In the genomic region with DNA sequence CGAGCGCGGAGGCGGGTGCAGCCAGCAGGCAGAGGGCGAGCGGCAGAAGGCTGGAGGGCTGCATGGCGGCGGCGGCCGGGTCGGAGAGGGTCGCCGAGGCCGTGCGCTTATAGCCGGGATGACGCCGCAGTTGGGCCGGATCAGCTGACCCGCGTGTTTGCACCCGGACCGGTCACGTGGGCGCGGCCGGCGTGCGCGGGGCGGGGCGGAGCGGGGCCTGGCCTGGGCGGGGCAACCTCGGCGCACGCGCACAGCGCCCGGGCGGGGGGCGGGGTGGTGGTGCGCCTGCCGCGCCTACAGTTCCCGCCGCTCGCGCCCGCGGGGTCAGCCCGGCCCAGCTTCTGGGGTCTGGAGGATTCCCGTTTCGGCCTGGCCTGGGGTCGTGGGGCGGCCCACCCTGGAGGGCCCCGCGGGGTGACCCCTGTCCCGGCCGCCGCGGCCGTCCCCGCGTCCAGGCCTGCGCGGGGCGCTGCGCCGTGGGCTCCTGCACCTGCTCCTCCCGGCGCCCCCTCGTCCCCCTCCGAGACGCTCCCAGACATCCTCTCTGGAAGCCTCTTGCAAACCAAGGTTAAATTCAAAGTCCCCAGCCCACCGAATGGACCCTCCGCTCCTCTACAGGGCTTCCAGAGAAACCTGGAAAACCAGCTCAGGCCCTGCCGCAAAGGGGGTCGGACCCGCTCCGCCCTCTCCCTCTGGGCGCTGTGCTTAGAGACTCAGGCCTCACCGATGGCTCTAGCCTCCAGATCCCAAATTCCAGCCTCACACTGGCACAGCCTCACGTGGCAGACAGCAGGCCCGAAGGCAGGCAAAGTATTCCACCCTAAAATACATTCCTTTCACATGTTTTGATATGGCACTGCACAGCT, we compare ENCODE assay signal across 8 cellular contexts. TPM values are rescaled to one million over a fixed set of nuclear protein-coding genes. Genes with fewer than 3 reads are reported as not detected.
A peak's percentile ranks its signal among the peaks of the same experiment; 100 is the strongest.
DNase-seq lines count a peak whose midpoint lies in the region; ATAC-seq and TF ChIP-seq lines count a peak whose summit lies in the region.

A gene (minus strand): TSS at position 132 of the 866 bp plus-strand sequence. CDS start 68 bp downstream, at position 64.

- H3K4me3 ChIP-seq in duodenal mucosa (ENCODE audit: low read depth in 1 of 2, low read length in 2 of 2) (peak within 1 kb of the TSS; percentile 85 to 90), lower lobe of right lung (peak within 1 kb of the TSS; percentile 100)

- TF ChIP-seq CTCF in lower lobe of right lung (IDR thresholded peaks at IDR 0.05): no peak

- intact Hi-C loops in activated CD4-positive, alpha-beta memory T cell treated with anti-CD3 and anti-CD28 coated beads for 36 hours (cut with micrococcal nuclease): loop anchor here (2.0 kb wide), 1 partner anchor 87 kb away; no protein-coding TSS in a partner anchor
- intact Hi-C loops in lower lobe of right lung (cut with DNase I): no loop called here

- peaks cover 33% of the 10 kb centered on the region for H3K4me1 Mint-ChIP-seq in activated CD4-positive, alpha-beta memory T cell treated with anti-CD3 and anti-CD28 coated beads for 36 hours (ENCODE audit: low read depth)

- DNase-seq in ACHN: peak; percentile 77
- DNase-seq in NCI-H460 (ENCODE audit: extremely low read depth, low read depth): peak; percentile 65
- DNase-seq in activated CD4-positive, alpha-beta memory T cell treated with anti-CD3 and anti-CD28 coated beads for 36 hours: peak; percentile 91
- peak; percentile 95 for DNase-seq in lower lobe of right lung
- peak; percentile 66 to 91 (median 81) for DNase-seq in stimulated activated CD4-positive, alpha-beta T cell treated with anti-CD3 and anti-CD28 coated beads, TNF-alpha, amount 100 ng/mL, for 1 hour (ENCODE audit: low read depth in 3 of 3, low spot score in 1 of 3)

- no peaks in the 10 kb centered on the region for H3K36me3 Mint-ChIP-seq in activated CD4-positive, alpha-beta memory T cell treated with anti-CD3 and anti-CD28 coated beads for 36 hours

- H3K36me3 ChIP-seq in duodenal mucosa (ENCODE audit: control insufficient read depth in 1 of 2, insufficient read depth in 2 of 2, low read length in 2 of 2) (peaks cover 9 to 26% of the 10 kb centered on the region in 2 donors), lower lobe of right lung (peaks cover 26% of the 10 kb centered on the region)

- H3K27me3 Mint-ChIP-seq in activated CD4-positive, alpha-beta memory T cell treated with anti-CD3 and anti-CD28 coated beads for 36 hours: no peaks in the 10 kb centered on the region

- H3K27me3 ChIP-seq in duodenal mucosa (ENCODE audit: control insufficient read depth in 1 of 2, insufficient read depth in 2 of 2, low read length in 2 of 2): no peaks in the 10 kb centered on the region
- H3K27me3 ChIP-seq in lower lobe of right lung (ENCODE audit: low read depth): no peaks in the 10 kb centered on the region

- POLR2A ChIA-PET in activated CD4-positive, alpha-beta memory T cell treated with anti-CD3 and anti-CD28 coated beads for 36 hours (lab: Charles Lee): interaction anchor here (1.5 kb wide), 1 partner anchor 9 kb away, joined by 4 read pairs; no protein-coding TSS in a partner anchor

- peak within 1 kb of the TSS; percentile 62 for H3K27ac Mint-ChIP-seq in activated CD4-positive, alpha-beta memory T cell treated with anti-CD3 and anti-CD28 coated beads for 36 hours

- H3K27ac ChIP-seq in duodenal mucosa (ENCODE audit: low read depth, low read length) (peak within 1 kb of the TSS; percentile 94), lower lobe of right lung (peak within 1 kb of the TSS; percentile 95)

- CTCF ChIA-PET in activated CD4-positive, alpha-beta memory T cell treated with anti-CD3 and anti-CD28 coated beads for 36 hours (lab: Charles Lee): interaction anchor here (1.0 to 1.5 kb wide), 3 partner anchors 17 to 73 kb away, joined by 3 to 8 read pairs (median 3); no protein-coding TSS in a partner anchor

- in situ Hi-C loops in ACHN (cut with HindIII; ENCODE audit: low pct_ligation_motif_present, low pct_unique_long_range_greater_than_20kb, low sequenced_read_pairs): no loop called here

- H3K4me1 ChIP-seq in duodenal mucosa (ENCODE audit: control insufficient read depth in 1 of 2, insufficient read depth in 2 of 2, low read length in 2 of 2) (peaks cover 39 to 50% of the 10 kb centered on the region in 2 donors), lower lobe of right lung (peaks cover 47% of the 10 kb centered on the region)

- peak within 1 kb of the TSS; percentile 95 to 99 for H3K9ac ChIP-seq in duodenal mucosa (ENCODE audit: low read depth in 1 of 2, low read length in 2 of 2)

- ATAC-seq in GM18858 (IDR thresholded peaks at IDR 0.05; ENCODE audit: unreplicated experiment) (peak; percentile 49), HG03097 (IDR thresholded peaks at IDR 0.05; ENCODE audit: low FRiP score, unreplicated experiment) (peak; percentile 53), lower lobe of right lung (peak; percentile 92 to 94)

- peak within 1 kb of the TSS; percentile 80 for H3K4me3 Mint-ChIP-seq in activated CD4-positive, alpha-beta memory T cell treated with anti-CD3 and anti-CD28 coated beads for 36 hours

- no peaks in the 10 kb centered on the region for H3K9me3 Mint-ChIP-seq in activated CD4-positive, alpha-beta memory T cell treated with anti-CD3 and anti-CD28 coated beads for 36 hours

- H3K9me3 ChIP-seq in duodenal mucosa (ENCODE audit: control insufficient read depth in 1 of 2, low read length in 2 of 2): no peaks in the 10 kb centered on the region
- no peaks in the 10 kb centered on the region for H3K9me3 ChIP-seq in lower lobe of right lung

RNA-seq across cellular contexts. Expression of the gene that starts here (rescaled TPM):
- 358 and 367 TPM in 2 replicates for total RNA-seq in NCI-H460 (2014; rRNA removed; shearing (Covaris generic))
- polyA plus RNA-seq in NCI-H460 (2014; cell fraction: nucleus; rRNA removed): 457 and 466 TPM in 2 replicates
- 10 to 100 TPM; 52.0 to 58.7 TPM for total RNA-seq in activated CD4-positive, alpha-beta memory T cell treated with anti-CD3 and anti-CD28 coated beads for 36 hours
- 2,919 TPM for total RNA-seq in lower lobe of right lung

Comparison
In these comparisons a context has a peak if more than half of its experiments do, and no peak if none do; other contexts are left out.
1. Peak in every context shown above with its lines: DNase-seq, ATAC-seq, H3K4me3 ChIP-seq and H3K27ac ChIP-seq.